17 cellular contexts compared by ENCODE assay signal in genomic region chr20:57671662-57672061, GRCh38. TPM values are rescaled to one million over a fixed set of nuclear protein-coding genes. Genes with fewer than 3 reads are reported as not detected.
A peak's percentile ranks its signal among the peaks of the same experiment; 100 is the strongest.
DNase-seq lines count a peak whose midpoint lies in the region; ATAC-seq and TF ChIP-seq lines count a peak whose summit lies in the region.
"Had no signal": no experiment of that assay in that cellular context is flagged by ENCODE, and none has a peak within 500 bp of the region (broad histone marks: within the 10 kb centered on the region; RNA-seq: fewer than 3 reads in every experiment).

No MANE protein-coding gene starts in this region.

- no peak overlapping the region for H3K4me3 ChIP-seq in HCT116 (replicated peaks in 1 of 2; ENCODE audit: low read depth in 1 of 2, low read length in 2 of 2)

- TF ChIP-seq CTCF in HCT116 (IDR thresholded peaks at IDR 0.05 in 2 of 3, conservative IDR thresholded peaks at IDR 0.05 in 1 of 3; ENCODE audit: borderline replicate concordance in 1 of 3, insufficient read depth in 1 of 3, low read depth in 2 of 3, low read length in 2 of 3) = peak in 2 of 3 experiments; percentile 6 to 16; a peak in 1 of 6 replicates
- TF ChIP-seq CTCF in activated B cell treated with CpG ODN at 0.5 μM for 24 hours (IDR thresholded peaks at IDR 0.05) = no peak
- peak; percentile 18 for TF ChIP-seq CTCF in progenitor cell of endocrine pancreas (IDR thresholded peaks at IDR 0.05; ENCODE audit: unreplicated experiment)

- no peak for TF ChIP-seq RAD21 in HCT116 (IDR thresholded peaks at IDR 0.05; ENCODE audit: low read depth)

- BruUV-seq in HCT116 (replicated peaks; lab: Mats Ljungman, UMichigan) = no TSS peak

- H3K9ac ChIP-seq in HCT116 (ENCODE audit: low read length) = no peak overlapping the region

- H3K36me3 Mint-ChIP-seq in activated B cell treated with CpG ODN at 0.5 μM for 24 hours (ENCODE audit: low read depth) = peaks cover 15% of the 10 kb centered on the region
- H3K36me3 Mint-ChIP-seq in progenitor cell of endocrine pancreas (ENCODE audit: insufficient read depth) = no peaks in the 10 kb centered on the region
- no peaks in the 10 kb centered on the region for H3K36me3 Mint-ChIP-seq in activated T-helper 1 cell treated with anti-CD3 and anti-CD28 coated beads, Interleukin-12 subunit alpha, Interleukin-12 subunit beta, Interleukin-2, Interleukin-4 antibody, amounts not matched to agents 30 ng/mL and 10 ng/mL and 1 ng/mL, durations not matched to agents 14 hours and 24 hours and 36 hours (ENCODE audit: low read depth)
- H3K36me3 Mint-ChIP-seq: activated CD8-positive, alpha-beta memory T cell treated with anti-CD3 and anti-CD28 coated beads, Interleukin-2, amount 10 ng/mL, durations not matched to agents 7 days and 5 days; WTC11 had no signal

- no peaks in the 10 kb centered on the region for H3K9me2 ChIP-seq in HCT116 (ENCODE audit: insufficient read depth)

- no peaks in the 10 kb centered on the region for H3K79me2 ChIP-seq in HCT116 (ENCODE audit: insufficient read depth, low read length)

- intact Hi-C loops in HCT116 (cut with micrococcal nuclease) (no loop called here), activated B cell treated with CpG ODN at 0.5 μM for 24 hours (cut with micrococcal nuclease) (loop anchor here (1.0 kb wide), 1 partner anchor 9 kb away; no protein-coding TSS in a partner anchor)
- intact Hi-C loops in activated T-helper 1 cell treated with anti-CD3 and anti-CD28 coated beads, Interleukin-12 subunit alpha, Interleukin-12 subunit beta, Interleukin-2, Interleukin-4 antibody, amounts not matched to agents 30 ng/mL and 10 ng/mL and 1 ng/mL, durations not matched to agents 14 hours and 24 hours and 36 hours (cut with micrococcal nuclease) = no loop called here

- H3K4me3 Mint-ChIP-seq in activated B cell treated with CpG ODN at 0.5 μM for 24 hours (peak overlapping the region; percentile 66), progenitor cell of endocrine pancreas (ENCODE audit: low read depth) (no peak overlapping the region)
- no peak overlapping the region for H3K4me3 Mint-ChIP-seq in activated T-helper 1 cell treated with anti-CD3 and anti-CD28 coated beads, Interleukin-12 subunit alpha, Interleukin-12 subunit beta, Interleukin-2, Interleukin-4 antibody, amounts not matched to agents 30 ng/mL and 10 ng/mL and 1 ng/mL, durations not matched to agents 14 hours and 24 hours and 36 hours
- H3K4me3 Mint-ChIP-seq: activated CD8-positive, alpha-beta memory T cell treated with anti-CD3 and anti-CD28 coated beads, Interleukin-2, amount 10 ng/mL, durations not matched to agents 7 days and 5 days; activated naive CD4-positive, alpha-beta T cell treated with anti-CD3 and anti-CD28 coated beads for 36 hours; WTC11 had no signal

- RAD21 ChIA-PET in HCT116 (lab: Charles Lee; ENCODE audit: low non-redundant PET in 1 of 2, low total read pairs in 2 of 2, uncharacterized antibody in 2 of 2, unreplicated experiment in 2 of 2) = no interaction called here

- ATAC-seq in HCT116 (peak; percentile 49; the same call in 1 of the 2 replicates), activated B cell treated with CpG ODN at 0.5 μM for 24 hours (ENCODE audit: low read depth) (no peak)
- ATAC-seq: activated CD8-positive, alpha-beta memory T cell treated with anti-CD3 and anti-CD28 coated beads, Interleukin-2, amount 10 ng/mL, durations not matched to agents 7 days and 5 days; WTC11 had no signal

- H3K4me1 ChIP-seq in HCT116 (ENCODE audit: control insufficient read depth in 1 of 2, insufficient read depth in 2 of 2, low read length in 2 of 2) = no peaks in the 10 kb centered on the region

- H3K27ac Mint-ChIP-seq in activated B cell treated with CpG ODN at 0.5 μM for 24 hours (no peak overlapping the region), progenitor cell of endocrine pancreas (no peak overlapping the region)
- no peak overlapping the region for H3K27ac Mint-ChIP-seq in activated T-helper 1 cell treated with anti-CD3 and anti-CD28 coated beads, Interleukin-12 subunit alpha, Interleukin-12 subunit beta, Interleukin-2, Interleukin-4 antibody, amounts not matched to agents 30 ng/mL and 10 ng/mL and 1 ng/mL, durations not matched to agents 14 hours and 24 hours and 36 hours
- H3K27ac Mint-ChIP-seq: activated CD8-positive, alpha-beta memory T cell treated with anti-CD3 and anti-CD28 coated beads, Interleukin-2, amount 10 ng/mL, durations not matched to agents 7 days and 5 days; activated naive CD4-positive, alpha-beta T cell treated with anti-CD3 and anti-CD28 coated beads for 36 hours; WTC11 had no signal

- DNase-seq in SIG-M5 treated with dmso at 0.1 percent for 504 hours (lab: John Stamatoyannopoulos, UW; ENCODE audit: unreplicated experiment) (peak; percentile 48), SIG-M5 (lab: John Stamatoyannopoulos, UW) (no peak), HCT116 (ENCODE audit: low read depth, low spot score) (no peak), activated B cell treated with CpG ODN at 0.5 μM for 24 hours (no peak), progenitor cell of endocrine pancreas (ENCODE audit: low spot score, unreplicated experiment) (no peak), hippocampal formation (lab: John Stamatoyannopoulos, UW) (no peak), COLO668 (lab: John Stamatoyannopoulos, UW; ENCODE audit: unreplicated experiment) (no peak)
- no peak for DNase-seq in activated T-helper 1 cell treated with anti-CD3 and anti-CD28 coated beads, Interleukin-12 subunit alpha, Interleukin-12 subunit beta, Interleukin-2, Interleukin-4 antibody, amounts not matched to agents 30 ng/mL and 10 ng/mL and 1 ng/mL, durations not matched to agents 14 hours and 24 hours and 36 hours (ENCODE audit: low spot score)
- DNase-seq: activated CD8-positive, alpha-beta memory T cell treated with anti-CD3 and anti-CD28 coated beads, Interleukin-2, amount 10 ng/mL, durations not matched to agents 7 days and 5 days; NCI-H510A treated with DMSO at 0.1 percent for 48 hours; OCI-M1; stimulated activated CD4-positive, alpha-beta T cell treated with anti-CD3 and anti-CD28 coated beads, Interleukin-4, amount 100 ng/mL, for 1 hour had no signal

- H3K27me3 ChIP-seq in HCT116 (ENCODE audit: insufficient read depth, low read length) = peaks cover 18% of the 10 kb centered on the region
- H3K27me3 ChIP-seq: tibial artery had no signal

- H4K20me1 ChIP-seq in HCT116 (ENCODE audit: insufficient read depth) = no peaks in the 10 kb centered on the region

- no peaks in the 10 kb centered on the region for H3K9me3 ChIP-seq in HCT116 (ENCODE audit: control insufficient read depth in 1 of 2, insufficient read depth in 1 of 2, low read depth in 1 of 2, low read length in 2 of 2)
- H3K9me3 ChIP-seq: tibial artery had no signal

- TF ChIP-seq POLR2A in HCT116 (IDR thresholded peaks at IDR 0.05; ENCODE audit: borderline replicate concordance, extremely low read depth, insufficient read depth, insufficient read length) = no peak

- H2AFZ ChIP-seq in HCT116 (ENCODE audit: low read depth, low read length, poor library complexity, severe bottlenecking) = no peak overlapping the region

- no peaks in the 10 kb centered on the region for H3K9me3 Mint-ChIP-seq in activated B cell treated with CpG ODN at 0.5 μM for 24 hours
- H3K9me3 Mint-ChIP-seq in progenitor cell of endocrine pancreas (ENCODE audit: low read depth) = no peaks in the 10 kb centered on the region
- H3K9me3 Mint-ChIP-seq in activated T-helper 1 cell treated with anti-CD3 and anti-CD28 coated beads, Interleukin-12 subunit alpha, Interleukin-12 subunit beta, Interleukin-2, Interleukin-4 antibody, amounts not matched to agents 30 ng/mL and 10 ng/mL and 1 ng/mL, durations not matched to agents 14 hours and 24 hours and 36 hours = no peaks in the 10 kb centered on the region
- H3K9me3 Mint-ChIP-seq: activated naive CD4-positive, alpha-beta T cell treated with anti-CD3 and anti-CD28 coated beads for 36 hours; nephron; WTC11 had no signal

- CTCF ChIA-PET in HCT116 (lab: Charles Lee) (no interaction called here), activated B cell treated with CpG ODN at 0.5 μM for 24 hours (lab: Charles Lee) (no interaction called here)

- H3K4me1 Mint-ChIP-seq in activated B cell treated with CpG ODN at 0.5 μM for 24 hours = peaks cover 73% of the 10 kb centered on the region
- no peaks in the 10 kb centered on the region for H3K4me1 Mint-ChIP-seq in progenitor cell of endocrine pancreas (ENCODE audit: low read depth)
- no peaks in the 10 kb centered on the region for H3K4me1 Mint-ChIP-seq in activated T-helper 1 cell treated with anti-CD3 and anti-CD28 coated beads, Interleukin-12 subunit alpha, Interleukin-12 subunit beta, Interleukin-2, Interleukin-4 antibody, amounts not matched to agents 30 ng/mL and 10 ng/mL and 1 ng/mL, durations not matched to agents 14 hours and 24 hours and 36 hours (ENCODE audit: low read depth)
- H3K4me1 Mint-ChIP-seq: activated CD8-positive, alpha-beta memory T cell treated with anti-CD3 and anti-CD28 coated beads, Interleukin-2, amount 10 ng/mL, durations not matched to agents 7 days and 5 days had no signal

- H3K36me3 ChIP-seq in HCT116 (ENCODE audit: control insufficient read depth in 1 of 2, insufficient read depth in 2 of 2, low read length in 2 of 2) = no peaks in the 10 kb centered on the region
- H3K36me3 ChIP-seq: tibial artery had no signal

- H3K27ac ChIP-seq in HCT116 (ENCODE audit: low read depth, low read length) = no peak overlapping the region

- no peak overlapping the region for H3K4me2 ChIP-seq in HCT116 (ENCODE audit: low read length)

- POLR2A ChIA-PET in HCT116 (lab: Charles Lee) (no interaction called here), activated B cell treated with CpG ODN at 0.5 μM for 24 hours (lab: Charles Lee) (no interaction called here)

- H3K27me3 Mint-ChIP-seq in activated B cell treated with CpG ODN at 0.5 μM for 24 hours (no peaks in the 10 kb centered on the region), progenitor cell of endocrine pancreas (no peaks in the 10 kb centered on the region)
- H3K27me3 Mint-ChIP-seq in activated T-helper 1 cell treated with anti-CD3 and anti-CD28 coated beads, Interleukin-12 subunit alpha, Interleukin-12 subunit beta, Interleukin-2, Interleukin-4 antibody, amounts not matched to agents 30 ng/mL and 10 ng/mL and 1 ng/mL, durations not matched to agents 14 hours and 24 hours and 36 hours (ENCODE audit: insufficient read depth) = no peaks in the 10 kb centered on the region
- H3K27me3 Mint-ChIP-seq: activated CD8-positive, alpha-beta memory T cell treated with anti-CD3 and anti-CD28 coated beads, Interleukin-2, amount 10 ng/mL, durations not matched to agents 7 days and 5 days had no signal

RNA-seq across cellular contexts. Expression of gene PMEPA1, which starts 38.2 kb away (rescaled TPM):
- total RNA-seq in HCT116 (2021; ENCODE audit: unreplicated experiment) = 0.64 TPM
- polyA plus RNA-seq in HCT116 (2012) = 1.1 and 2.3 TPM in 2 replicates
- 33.1 and 34.8 TPM in 2 replicates for total RNA-seq in activated B cell treated with CpG ODN at 0.5 μM for 24 hours
- 9.1 and 9.2 TPM in 2 replicates for total RNA-seq in progenitor cell of endocrine pancreas
- 0.57 and 0.66 TPM in 2 replicates for total RNA-seq in activated T-helper 1 cell treated with anti-CD3 and anti-CD28 coated beads, Interleukin-12 subunit alpha, Interleukin-12 subunit beta, Interleukin-2, Interleukin-4 antibody, amounts not matched to agents 30 ng/mL and 10 ng/mL and 1 ng/mL, durations not matched to agents 14 hours and 24 hours and 36 hours

RNA-seq across cellular contexts. Expression of gene ZBP1, which starts 51.4 kb away (rescaled TPM):
- total RNA-seq in HCT116 (2021; ENCODE audit: unreplicated experiment) = not detected
- not detected in 2 replicates for polyA plus RNA-seq in HCT116 (2012)
- total RNA-seq in activated B cell treated with CpG ODN at 0.5 μM for 24 hours = 16.5 and 17.8 TPM in 2 replicates
- total RNA-seq in progenitor cell of endocrine pancreas = not detected in 2 replicates
- total RNA-seq in activated T-helper 1 cell treated with anti-CD3 and anti-CD28 coated beads, Interleukin-12 subunit alpha, Interleukin-12 subunit beta, Interleukin-2, Interleukin-4 antibody, amounts not matched to agents 30 ng/mL and 10 ng/mL and 1 ng/mL, durations not matched to agents 14 hours and 24 hours and 36 hours = 0.15 and 0.41 TPM in 2 replicates
- total RNA-seq: glomerular endothelial cell, WTC11 had no signal

Comparison
In these comparisons a context has a peak if more than half of its experiments do, and no peak if none do; other contexts are left out.
1. RNA of gene ZBP1, which starts 51.4 kb away (total RNA-seq): 16.5 to 17.8 TPM in activated B cell treated with CpG ODN at 0.5 μM for 24 hours; 0.15 to 0.41 TPM in activated T-helper 1 cell treated with anti-CD3 and anti-CD28 coated beads, Interleukin-12 subunit alpha, Interleukin-12 subunit beta, Interleukin-2, Interleukin-4 antibody, amounts not matched to agents 30 ng/mL and 10 ng/mL and 1 ng/mL, durations not matched to agents 14 hours and 24 hours and 36 hours, not detected in HCT116 (single experiment) and not detected in progenitor cell of endocrine pancreas; every median in the first group is over 10 times any median in the second.